In genomic region chr10:97686301-97686961, GRCh38 we compare ENCODE assay signal across 8 cellular contexts. TPM values are rescaled to one million over a fixed set of nuclear protein-coding genes. Genes with fewer than 3 reads are reported as not detected.
DNase-seq lines count a peak whose midpoint lies in the region; ATAC-seq and TF ChIP-seq lines count a peak whose summit lies in the region.

No MANE protein-coding gene starts in this region.

- H3K27ac Mint-ChIP-seq in activated CD4-positive, alpha-beta T cell treated with anti-CD3 and anti-CD28 coated beads, Interleukin-2, amount 10 ng/mL, durations not matched to agents 24 days and 14 days = peak overlapping the region; percentile 72
- peak overlapping the region in 1 of 2 donors; percentile 79 for H3K27ac Mint-ChIP-seq in T-cell

- H4K20me1 ChIP-seq in osteoblast (ENCODE audit: insufficient read depth, low read length) = peaks cover 20% of the 10 kb centered on the region

- H3K79me2 ChIP-seq in osteoblast (ENCODE audit: insufficient read depth, low read length) = peaks cover 51% of the 10 kb centered on the region

- POLR2A ChIA-PET in T-cell (lab: Charles Lee) = interaction anchor here (1.0 to 1.3 kb wide), 3 partner anchors 12 to 50 kb away, joined by 3 to 10 read pairs (median 3); partner anchors contain the start of gene ZFYVE27 (in 1 of the 2)

- peaks cover 14% of the 10 kb centered on the region for H3K4me1 Mint-ChIP-seq in activated CD4-positive, alpha-beta T cell treated with anti-CD3 and anti-CD28 coated beads, Interleukin-2, amount 10 ng/mL, durations not matched to agents 24 days and 14 days
- H3K4me1 Mint-ChIP-seq in T-cell = peaks cover 18 to 32% (median 22%) of the 10 kb centered on the region in 3 donors

- H3K4me2 ChIP-seq in osteoblast (ENCODE audit: insufficient read depth, low read length) = peak overlapping the region; percentile 91

- in situ Hi-C loops in GM13976 (cut with MboI; ENCODE audit: low sequenced_read_pairs, unreplicated experiment) = no loop called here

- H3K27ac ChIP-seq in osteoblast (ENCODE audit: low read depth, low read length) = peak overlapping the region; percentile 96

- peak in 3 of 4 experiments; percentile 20 to 38 (median 29) for ATAC-seq in T-cell (replicated peaks in 1 of 4)
- ATAC-seq in GM19467 (IDR thresholded peaks at IDR 0.05; ENCODE audit: unreplicated experiment) = no peak

- peak; percentile 69 for DNase-seq in activated CD4-positive, alpha-beta T cell treated with anti-CD3 and anti-CD28 coated beads, Interleukin-2, amount 10 ng/mL, durations not matched to agents 24 days and 14 days
- DNase-seq in activated CD4-positive, alpha-beta T cell treated with anti-CD3 and anti-CD28 coated beads, Interleukin-2, amount 50 U/mL, for 1 hour = no peak
- DNase-seq in T-cell = peak in 2 of 34 experiments; percentile 8 to 14
- peak; percentile 14 for DNase-seq in fibroblast of pulmonary artery (ENCODE audit: low read depth)
- no peak for DNase-seq in osteoblast (ENCODE audit: insufficient read length, low spot score, missing footprints)
- DNase-seq in DMS153 treated with DMSO at 0.1 percent for 48 hours (lab: John Stamatoyannopoulos, UW; ENCODE audit: unreplicated experiment) = no peak
- DNase-seq in GM13976 (ENCODE audit: low spot score) = no peak

- peak overlapping the region; percentile 69 for H2AFZ ChIP-seq in osteoblast (ENCODE audit: low read length)

- H3K36me3 ChIP-seq in osteoblast (ENCODE audit: insufficient read depth, low read length) = no peaks in the 10 kb centered on the region

- H3K9me3 ChIP-seq in osteoblast (ENCODE audit: low read depth, low read length) = no peaks in the 10 kb centered on the region

- peaks cover 4% of the 10 kb centered on the region for H3K27me3 Mint-ChIP-seq in activated CD4-positive, alpha-beta T cell treated with anti-CD3 and anti-CD28 coated beads, Interleukin-2, amount 10 ng/mL, durations not matched to agents 24 days and 14 days
- no peaks in the 10 kb centered on the region for H3K27me3 Mint-ChIP-seq in T-cell

- peaks cover 61% of the 10 kb centered on the region for H3K4me1 ChIP-seq in osteoblast (ENCODE audit: insufficient read depth, low read length)

- intact Hi-C loops in activated CD4-positive, alpha-beta T cell treated with anti-CD3 and anti-CD28 coated beads, Interleukin-2, amount 10 ng/mL, durations not matched to agents 24 days and 14 days (cut with micrococcal nuclease) = loop anchor here (1.0 to 2.0 kb wide), 2 partner anchors 9 to 46 kb away; partner anchors contain the start of gene PI4K2A

- H3K4me3 ChIP-seq in fibroblast of pulmonary artery (replicated peaks; ENCODE audit: low read depth, low read length) = peak overlapping the region; percentile 76
- H3K4me3 ChIP-seq in osteoblast (ENCODE audit: insufficient read depth, low read length) = peak overlapping the region; percentile 89

- H3K36me3 Mint-ChIP-seq in activated CD4-positive, alpha-beta T cell treated with anti-CD3 and anti-CD28 coated beads, Interleukin-2, amount 10 ng/mL, durations not matched to agents 24 days and 14 days (ENCODE audit: low read depth) = no peaks in the 10 kb centered on the region
- H3K36me3 Mint-ChIP-seq in T-cell = no peaks in the 10 kb centered on the region

- no peaks in the 10 kb centered on the region for H3K27me3 ChIP-seq in osteoblast (ENCODE audit: insufficient read depth, low read length)

- peak overlapping the region; percentile 82 for H3K4me3 Mint-ChIP-seq in activated CD4-positive, alpha-beta T cell treated with anti-CD3 and anti-CD28 coated beads, Interleukin-2, amount 10 ng/mL, durations not matched to agents 24 days and 14 days
- peak overlapping the region; percentile 82 to 88 (median 85) for H3K4me3 Mint-ChIP-seq in T-cell

- TF ChIP-seq CTCF in fibroblast of pulmonary artery (IDR thresholded peaks at IDR 0.05; ENCODE audit: low read length, missing control alignments) (no peak), osteoblast (IDR thresholded peaks at IDR 0.05; ENCODE audit: extremely low read depth, low read depth, low read length) (no peak), GM13976 (IDR thresholded peaks at IDR 0.05; ENCODE audit: borderline replicate concordance, control extremely low read depth, extremely low read depth, insufficient read depth, missing control alignments) (no peak)

- H3K9me3 Mint-ChIP-seq in activated CD4-positive, alpha-beta T cell treated with anti-CD3 and anti-CD28 coated beads, Interleukin-2, amount 10 ng/mL, durations not matched to agents 24 days and 14 days = no peaks in the 10 kb centered on the region
- no peaks in the 10 kb centered on the region for H3K9me3 Mint-ChIP-seq in T-cell

- CTCF ChIA-PET in T-cell (lab: Charles Lee) = interaction anchor here (0.6 to 3.3 kb wide), 13 partner anchors 9 to 919 kb away, joined by 3 to 22 read pairs (median 7); partner anchors contain the start of genes PI4K2A (in 1 of the 2) and ZFYVE27 (in 1 of the 2)

RNA-seq across cellular contexts. Expression of gene AVPI1, which starts 0.6 kb away (rescaled TPM):
- total RNA-seq in activated CD4-positive, alpha-beta T cell treated with anti-CD3 and anti-CD28 coated beads, Interleukin-2, amount 10 ng/mL, durations not matched to agents 24 days and 14 days = 1.1 and 1.3 TPM in 2 replicates
- total RNA-seq in T-cell = 10 to 100 TPM in 1 of 5 donors, 1 to 10 TPM in 4; 2.4 to 10.0 (median 3.6) TPM
- total RNA-seq in osteoblast = 101 and 105 TPM in 2 replicates

RNA-seq across cellular contexts. Expression of gene MARVELD1, which starts 27.1 kb away (rescaled TPM):
- total RNA-seq in activated CD4-positive, alpha-beta T cell treated with anti-CD3 and anti-CD28 coated beads, Interleukin-2, amount 10 ng/mL, durations not matched to agents 24 days and 14 days = 4.6 and 5.6 TPM in 2 replicates
- total RNA-seq in T-cell (1 to 10 TPM; 1.3 to 2.4 (median 1.5) TPM), osteoblast (56.6 and 57.5 TPM in 2 replicates)

RNA-seq across cellular contexts. Expression of gene PI4K2A, which starts 46.0 kb away (rescaled TPM):
- total RNA-seq in activated CD4-positive, alpha-beta T cell treated with anti-CD3 and anti-CD28 coated beads, Interleukin-2, amount 10 ng/mL, durations not matched to agents 24 days and 14 days = 17.8 TPM in 2 replicates
- total RNA-seq in T-cell (10 to 100 TPM in 4 of 5 donors, 1 to 10 TPM in 1; 9.0 to 23.1 (median 11.0) TPM), osteoblast (23.5 and 28.9 TPM in 2 replicates)

RNA-seq across cellular contexts. Expression of gene ZFYVE27, which starts 50.5 kb away (rescaled TPM):
- total RNA-seq in activated CD4-positive, alpha-beta T cell treated with anti-CD3 and anti-CD28 coated beads, Interleukin-2, amount 10 ng/mL, durations not matched to agents 24 days and 14 days = 38.1 and 42.2 TPM in 2 replicates
- total RNA-seq in T-cell (10 to 100 TPM; 57.6 to 68.0 (median 60.0) TPM), osteoblast (16.5 and 19.9 TPM in 2 replicates)

RNA-seq across cellular contexts. Expression of gene MORN4, which starts 53.1 kb away (rescaled TPM):
- total RNA-seq in activated CD4-positive, alpha-beta T cell treated with anti-CD3 and anti-CD28 coated beads, Interleukin-2, amount 10 ng/mL, durations not matched to agents 24 days and 14 days = 2.2 and 2.4 TPM in 2 replicates
- total RNA-seq in T-cell (1 to 10 TPM in 4 of 5 donors, under 1 TPM in 1; 0.84 to 4.4 (median 1.5) TPM), osteoblast (4.0 and 7.7 TPM in 2 replicates)

Comparison
In these comparisons a context has a peak if more than half of its experiments do, and no peak if none do; other contexts are left out.
1. DNase-seq: peak in activated CD4-positive, alpha-beta T cell treated with anti-CD3 and anti-CD28 coated beads, Interleukin-2, amount 10 ng/mL, durations not matched to agents 24 days and 14 days (single experiment) and fibroblast of pulmonary artery (single experiment); none in activated CD4-positive, alpha-beta T cell treated with anti-CD3 and anti-CD28 coated beads, Interleukin-2, amount 50 U/mL, for 1 hour (single experiment), osteoblast (single experiment), DMS153 treated with DMSO at 0.1 percent for 48 hours (single experiment) and GM13976 (single experiment).